Comparison of ENCODE assay signal across 9 cellular contexts in genomic region chr20:62030834-62031434, GRCh38. TPM values are rescaled to one million over a fixed set of nuclear protein-coding genes. Genes with fewer than 3 reads are reported as not detected.
DNase-seq lines count a peak whose midpoint lies in the region; ATAC-seq lines count a peak whose summit lies in the region.
"Had no signal": no experiment of that assay in that cellular context is flagged by ENCODE, and none has a peak within 500 bp of the region (broad histone marks: within the 10 kb centered on the region; RNA-seq: fewer than 3 reads in every experiment).

No MANE protein-coding gene starts in this region.

- H3K9me3 Mint-ChIP-seq in activated CD4-positive, alpha-beta T cell treated with anti-CD3 and anti-CD28 coated beads for 36 hours (ENCODE audit: low read depth), result no peaks in the 10 kb centered on the region
- H3K9me3 Mint-ChIP-seq in activated naive CD4-positive, alpha-beta T cell treated with anti-CD3 and anti-CD28 coated beads for 36 hours, result no peaks in the 10 kb centered on the region
- H3K9me3 Mint-ChIP-seq in stimulated activated effector memory CD8-positive, alpha-beta T cell treated with anti-CD3 and anti-CD28 coated beads, Interleukin-12 subunit alpha, Interleukin-12 subunit beta, amount 100 ng/mL, for 72 hours, result no peaks in the 10 kb centered on the region

- DNase-seq in activated CD4-positive, alpha-beta T cell treated with anti-CD3 and anti-CD28 coated beads for 36 hours, result peak; percentile 56
- DNase-seq in activated CD4-positive, alpha-beta T cell treated with anti-CD3 and anti-CD28 coated beads for 1 hour, result no peak
- DNase-seq in activated naive CD4-positive, alpha-beta T cell treated with anti-CD3 and anti-CD28 coated beads for 36 hours, result peak; percentile 67
- DNase-seq in stimulated activated effector memory CD8-positive, alpha-beta T cell treated with anti-CD3 and anti-CD28 coated beads, Interleukin-12 subunit alpha, Interleukin-12 subunit beta, amount 100 ng/mL, for 72 hours (ENCODE audit: low spot score in 2 of 2), result no peak
- DNase-seq in Ammon's horn (ENCODE audit: low spot score) (no peak), SIG-M5 (lab: John Stamatoyannopoulos, UW) (no peak), NCI-H524 (lab: John Stamatoyannopoulos, UW) (no peak)

- H3K4me1 Mint-ChIP-seq in activated CD4-positive, alpha-beta T cell treated with anti-CD3 and anti-CD28 coated beads for 36 hours, result peaks cover 62% of the 10 kb centered on the region
- H3K4me1 Mint-ChIP-seq in activated naive CD4-positive, alpha-beta T cell treated with anti-CD3 and anti-CD28 coated beads for 36 hours (ENCODE audit: low read depth), result peaks cover 71% of the 10 kb centered on the region
- H3K4me1 Mint-ChIP-seq in stimulated activated effector memory CD8-positive, alpha-beta T cell treated with anti-CD3 and anti-CD28 coated beads, Interleukin-12 subunit alpha, Interleukin-12 subunit beta, amount 100 ng/mL, for 72 hours, result peaks cover 62% of the 10 kb centered on the region

- H3K27me3 Mint-ChIP-seq in activated CD4-positive, alpha-beta T cell treated with anti-CD3 and anti-CD28 coated beads for 36 hours, result no peaks in the 10 kb centered on the region
- no peaks in the 10 kb centered on the region for H3K27me3 Mint-ChIP-seq in activated naive CD4-positive, alpha-beta T cell treated with anti-CD3 and anti-CD28 coated beads for 36 hours (ENCODE audit: low read depth)
- H3K27me3 Mint-ChIP-seq: dendritic cell treated with granulocyte-macrophage colony-stimulating factor and Interleukin-4, amounts not matched to agents 40 ng/mL and 50 ng/mL, for 4 days had no signal

- H3K36me3 Mint-ChIP-seq in activated CD4-positive, alpha-beta T cell treated with anti-CD3 and anti-CD28 coated beads for 36 hours (ENCODE audit: low read depth), result no peaks in the 10 kb centered on the region
- H3K36me3 Mint-ChIP-seq in activated naive CD4-positive, alpha-beta T cell treated with anti-CD3 and anti-CD28 coated beads for 36 hours (ENCODE audit: low read depth), result peaks cover 4% of the 10 kb centered on the region
- peaks cover 6% of the 10 kb centered on the region for H3K36me3 Mint-ChIP-seq in stimulated activated effector memory CD8-positive, alpha-beta T cell treated with anti-CD3 and anti-CD28 coated beads, Interleukin-12 subunit alpha, Interleukin-12 subunit beta, amount 100 ng/mL, for 72 hours

- H3K27ac Mint-ChIP-seq in activated CD4-positive, alpha-beta T cell treated with anti-CD3 and anti-CD28 coated beads for 36 hours, result peak overlapping the region; percentile 89
- peak overlapping the region; percentile 88 for H3K27ac Mint-ChIP-seq in activated naive CD4-positive, alpha-beta T cell treated with anti-CD3 and anti-CD28 coated beads for 36 hours
- peak overlapping the region; percentile 66 for H3K27ac Mint-ChIP-seq in stimulated activated effector memory CD8-positive, alpha-beta T cell treated with anti-CD3 and anti-CD28 coated beads, Interleukin-12 subunit alpha, Interleukin-12 subunit beta, amount 100 ng/mL, for 72 hours
- H3K27ac Mint-ChIP-seq: dendritic cell treated with granulocyte-macrophage colony-stimulating factor and Interleukin-4, amounts not matched to agents 40 ng/mL and 50 ng/mL, for 4 days had no signal

- ATAC-seq in activated CD4-positive, alpha-beta T cell treated with anti-CD3 and anti-CD28 coated beads for 36 hours, result peak; percentile 76
- peak; percentile 57 for ATAC-seq in HG03432 (IDR thresholded peaks at IDR 0.05; ENCODE audit: unreplicated experiment)
- ATAC-seq in stimulated activated effector memory CD8-positive, alpha-beta T cell treated with anti-CD3 and anti-CD28 coated beads, Interleukin-12 subunit alpha, Interleukin-12 subunit beta, amount 100 ng/mL, for 72 hours, result peak; percentile 56

- intact Hi-C loops in activated CD4-positive, alpha-beta T cell treated with anti-CD3 and anti-CD28 coated beads for 36 hours (cut with DNase I, micrococcal nuclease), result loop anchor here (2.0 kb wide), 2 partner anchors 36 to 92 kb away; partner anchors contain the start of gene LSM14B (in 1 of the 2)
- intact Hi-C loops in activated naive CD4-positive, alpha-beta T cell treated with anti-CD3 and anti-CD28 coated beads for 36 hours (cut with micrococcal nuclease), result loop anchor here (1.0 to 2.0 kb wide), 2 partner anchors 36 to 112 kb away; partner anchors contain the start of genes PSMA7 and SS18L1

- peak overlapping the region; percentile 5 for H3K4me3 Mint-ChIP-seq in activated CD4-positive, alpha-beta T cell treated with anti-CD3 and anti-CD28 coated beads for 36 hours
- peak overlapping the region; percentile 36 for H3K4me3 Mint-ChIP-seq in activated naive CD4-positive, alpha-beta T cell treated with anti-CD3 and anti-CD28 coated beads for 36 hours
- H3K4me3 Mint-ChIP-seq in stimulated activated effector memory CD8-positive, alpha-beta T cell treated with anti-CD3 and anti-CD28 coated beads, Interleukin-12 subunit alpha, Interleukin-12 subunit beta, amount 100 ng/mL, for 72 hours, result no peak overlapping the region
- H3K4me3 Mint-ChIP-seq: dendritic cell treated with granulocyte-macrophage colony-stimulating factor and Interleukin-4, amounts not matched to agents 40 ng/mL and 50 ng/mL, for 4 days had no signal

- POLR2A ChIA-PET in activated CD4-positive, alpha-beta T cell treated with anti-CD3 and anti-CD28 coated beads for 36 hours (lab: Charles Lee), result no interaction called here

- CTCF ChIA-PET in activated CD4-positive, alpha-beta T cell treated with anti-CD3 and anti-CD28 coated beads for 36 hours (lab: Charles Lee), result no interaction called here
- CTCF ChIA-PET in activated naive CD4-positive, alpha-beta T cell treated with anti-CD3 and anti-CD28 coated beads for 36 hours (lab: Charles Lee), result interaction anchor here (0.7 to 1.2 kb wide), 2 partner anchors 13 to 352 kb away, joined by 3 read pairs; no protein-coding TSS in a partner anchor

RNA-seq across cellular contexts. Expression of gene TAF4, which starts 34.7 kb away (rescaled TPM):
- total RNA-seq in activated CD4-positive, alpha-beta T cell treated with anti-CD3 and anti-CD28 coated beads for 36 hours, result 10 to 100 TPM; 15.4 to 27.1 TPM
- 10 to 100 TPM; 15.0 to 15.4 TPM for total RNA-seq in activated naive CD4-positive, alpha-beta T cell treated with anti-CD3 and anti-CD28 coated beads for 36 hours

Comparison
In these comparisons a context has a peak if more than half of its experiments do, and no peak if none do; other contexts are left out.
1. DNase-seq: peak in activated CD4-positive, alpha-beta T cell treated with anti-CD3 and anti-CD28 coated beads for 36 hours (single experiment) and activated naive CD4-positive, alpha-beta T cell treated with anti-CD3 and anti-CD28 coated beads for 36 hours (single experiment); none in activated CD4-positive, alpha-beta T cell treated with anti-CD3 and anti-CD28 coated beads for 1 hour (single experiment), stimulated activated effector memory CD8-positive, alpha-beta T cell treated with anti-CD3 and anti-CD28 coated beads, Interleukin-12 subunit alpha, Interleukin-12 subunit beta, amount 100 ng/mL, for 72 hours (0 of 2), Ammon's horn (single experiment), SIG-M5 (single experiment) and NCI-H524 (0 of 2).
2. Peak in every context shown above with its lines, with median percentiles within 50 percentile points of each other: ATAC-seq and H3K27ac Mint-ChIP-seq.